ENCODE assay signal across 8 cellular contexts in genomic region chr16:380837-381787, GRCh38. TPM values are rescaled to one million over a fixed set of nuclear protein-coding genes. Genes with fewer than 3 reads are reported as not detected.
A peak's percentile ranks its signal among the peaks of the same experiment; 100 is the strongest.
DNase-seq lines count a peak whose midpoint lies in the region; ATAC-seq lines count a peak whose summit lies in the region.

No MANE protein-coding gene starts in this region.

- CTCF ChIA-PET in activated naive CD4-positive, alpha-beta T cell treated with anti-CD3 and anti-CD28 coated beads, Interleukin-2, amount 10 ng/mL, durations not matched to agents 7 days and 5 days (lab: Charles Lee) = no interaction called here

- peaks cover 29% of the 10 kb centered on the region for H3K4me1 Mint-ChIP-seq in activated naive CD4-positive, alpha-beta T cell treated with anti-CD3 and anti-CD28 coated beads, Interleukin-2, amount 10 ng/mL, durations not matched to agents 7 days and 5 days

- DNase-seq in AG08395 (ENCODE audit: low spot score) = peak; percentile 24
- no peak for DNase-seq in activated naive CD4-positive, alpha-beta T cell treated with anti-CD3 and anti-CD28 coated beads, Interleukin-2, amount 10 ng/mL, durations not matched to agents 7 days and 5 days
- peak; percentile 52 to 81 (median 76) for DNase-seq in right cardiac atrium
- no peak for DNase-seq in skeletal muscle cell (ENCODE audit: low read depth)
- no peak for DNase-seq in GM19238 (ENCODE audit: insufficient read length, low spot score)
- no peak for DNase-seq in ureter (ENCODE audit: low spot score)

- no peak overlapping the region for H3K27ac ChIP-seq in right cardiac atrium (ENCODE audit: low read length)

- no peak overlapping the region for H3K27ac Mint-ChIP-seq in activated naive CD4-positive, alpha-beta T cell treated with anti-CD3 and anti-CD28 coated beads, Interleukin-2, amount 10 ng/mL, durations not matched to agents 7 days and 5 days

- intact Hi-C loops in right cardiac atrium (cut with DNase I) = no loop called here

- H3K4me1 ChIP-seq in right cardiac atrium (ENCODE audit: control insufficient read depth, insufficient read depth, low read length) = no peaks in the 10 kb centered on the region

- WGBS in right cardiac atrium = 2% methylated on average over 83 of the region's 83 CpGs

- H3K27me3 ChIP-seq in right cardiac atrium (ENCODE audit: control insufficient read depth, insufficient read depth) = no peaks in the 10 kb centered on the region

- H3K4me3 ChIP-seq in right cardiac atrium (ENCODE audit: low read length) (peak overlapping the region; percentile 97), skeletal muscle cell (ENCODE audit: low read depth, low read length) (peak overlapping the region; percentile 75)

- H3K9me3 Mint-ChIP-seq in activated naive CD4-positive, alpha-beta T cell treated with anti-CD3 and anti-CD28 coated beads, Interleukin-2, amount 10 ng/mL, durations not matched to agents 7 days and 5 days = no peaks in the 10 kb centered on the region

- H3K36me3 Mint-ChIP-seq in activated naive CD4-positive, alpha-beta T cell treated with anti-CD3 and anti-CD28 coated beads, Interleukin-2, amount 10 ng/mL, durations not matched to agents 7 days and 5 days = peaks cover 11% of the 10 kb centered on the region

- H3K4me3 Mint-ChIP-seq in activated naive CD4-positive, alpha-beta T cell treated with anti-CD3 and anti-CD28 coated beads, Interleukin-2, amount 10 ng/mL, durations not matched to agents 7 days and 5 days = peak overlapping the region; percentile 85

- ATAC-seq in GM18867 (IDR thresholded peaks at IDR 0.05; ENCODE audit: unreplicated experiment) (peak; percentile 30), HG03521 (IDR thresholded peaks at IDR 0.05; ENCODE audit: unreplicated experiment) (peak; percentile 14), right cardiac atrium (peak; percentile 46 to 53)

- H3K9me3 ChIP-seq in right cardiac atrium (ENCODE audit: control insufficient read depth, low read length) = no peaks in the 10 kb centered on the region

- peaks cover 6% of the 10 kb centered on the region for H3K27me3 Mint-ChIP-seq in activated naive CD4-positive, alpha-beta T cell treated with anti-CD3 and anti-CD28 coated beads, Interleukin-2, amount 10 ng/mL, durations not matched to agents 7 days and 5 days

RNA-seq across cellular contexts. Expression of gene PGAP6, which starts 0.7 kb away (rescaled TPM):
- total RNA-seq in right cardiac atrium (10 to 100 TPM; 28.0 to 39.5 (median 34.8) TPM), ureter (37.6 TPM)
- polyA plus RNA-seq in right cardiac atrium = 33.2 TPM

RNA-seq across cellular contexts. Expression of gene MRPL28, which starts 10.8 kb away (rescaled TPM):
- total RNA-seq in right cardiac atrium (10 to 100 TPM; 63.9 to 74.9 (median 69.3) TPM), ureter (56.6 TPM)
- polyA plus RNA-seq in right cardiac atrium = 130 TPM

RNA-seq across cellular contexts. Expression of gene NME4, which starts 15.9 kb away (rescaled TPM):
- total RNA-seq in right cardiac atrium (10 to 100 TPM; 49.7 to 86.4 (median 66.0) TPM), ureter (121 TPM)
- 73.1 TPM for polyA plus RNA-seq in right cardiac atrium

RNA-seq across cellular contexts. Expression of gene DECR2, which starts 20.6 kb away (rescaled TPM):
- 10 to 100 TPM in 3 of 4 donors, 1 to 10 TPM in 1; 8.6 to 14.6 (median 13.3) TPM for total RNA-seq in right cardiac atrium
- polyA plus RNA-seq in right cardiac atrium = 14.3 TPM
- 17.5 TPM for total RNA-seq in ureter

RNA-seq across cellular contexts. Expression of gene AXIN1, which starts 28.6 kb away (rescaled TPM):
- total RNA-seq in right cardiac atrium = 10 to 100 TPM in 3 of 4 donors, 1 to 10 TPM in 1; 8.4 to 12.2 (median 10.6) TPM
- polyA plus RNA-seq in right cardiac atrium = 10.2 TPM
- total RNA-seq in ureter = 20.1 TPM

Comparison
In these comparisons a context has a peak if more than half of its experiments do, and no peak if none do; other contexts are left out.
1. DNase-seq: peak in AG08395 (single experiment) and right cardiac atrium (3 of 3); none in activated naive CD4-positive, alpha-beta T cell treated with anti-CD3 and anti-CD28 coated beads, Interleukin-2, amount 10 ng/mL, durations not matched to agents 7 days and 5 days (single experiment), skeletal muscle cell (single experiment), GM19238 (single experiment) and ureter (single experiment).
2. Peak in every context shown above with its lines, with median percentiles within 50 percentile points of each other: ATAC-seq.